In the genomic region with DNA sequence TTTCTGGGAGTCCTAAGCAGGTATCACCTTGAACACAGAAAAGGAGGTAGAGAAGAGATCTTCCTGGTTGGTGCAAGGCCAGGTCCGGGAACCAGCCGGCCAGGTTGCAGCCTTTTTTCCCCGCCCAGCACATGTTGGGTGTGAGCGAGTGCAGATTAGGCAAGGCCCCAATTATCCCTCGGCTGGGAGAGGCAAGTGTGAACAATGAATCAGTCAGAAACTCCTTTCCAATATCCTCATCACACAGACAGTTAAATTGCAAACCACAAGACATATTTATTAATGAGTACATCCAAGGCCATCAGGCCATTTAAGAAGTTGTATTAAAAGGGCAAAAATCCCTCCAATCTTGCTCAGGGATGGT, we compare ENCODE assay signal across 12 cellular contexts.
DNase-seq lines count a peak whose midpoint lies in the region; ATAC-seq lines count a peak whose summit lies in the region.
"Had no signal": no experiment of that assay in that cellular context is flagged by ENCODE, and none has a peak within 500 bp of the region (broad histone marks: within the 10 kb centered on the region; RNA-seq: fewer than 3 reads in every experiment).

No MANE protein-coding gene starts in this region.

- no peak overlapping the region for H3K9ac ChIP-seq in HUES48 (ENCODE audit: low read depth, low read length)
- H3K9ac ChIP-seq: parathyroid adenoma had no signal

- ATAC-seq in effector memory CD8-positive, alpha-beta T cell (replicated peaks): no peak
- ATAC-seq in HG02981 (IDR thresholded peaks at IDR 0.05; ENCODE audit: unreplicated experiment) (no peak), HG03095 (IDR thresholded peaks at IDR 0.05; ENCODE audit: unreplicated experiment) (no peak)

- H3K4me1 Mint-ChIP-seq in effector memory CD8-positive, alpha-beta T cell (ENCODE audit: low read depth in 2 of 2): peaks cover 62 to 64% of the 10 kb centered on the region in 2 donors

- H3K36me3 Mint-ChIP-seq in effector memory CD8-positive, alpha-beta T cell (ENCODE audit: insufficient read depth): peaks cover 13% of the 10 kb centered on the region

- H3K9me3 Mint-ChIP-seq in effector memory CD8-positive, alpha-beta T cell: no peaks in the 10 kb centered on the region

- H3K36me3 ChIP-seq in ACC112 (ENCODE audit: insufficient read depth, low read length) (no peaks in the 10 kb centered on the region), HUES48 (ENCODE audit: control insufficient read depth, insufficient read depth, low read length) (no peaks in the 10 kb centered on the region), muscle layer of duodenum (ENCODE audit: control insufficient read depth in 1 of 2, insufficient read depth in 2 of 2, low read length in 2 of 2) (no peaks in the 10 kb centered on the region)

- no peaks in the 10 kb centered on the region for H3K79me2 ChIP-seq in ACC112 (ENCODE audit: control insufficient read depth, insufficient read depth, low read length, unreplicated experiment)

- no peak for DNase-seq in effector memory CD8-positive, alpha-beta T cell
- no peak for DNase-seq in activated effector memory CD4-positive, alpha-beta T cell treated with Interleukin-2 at 50 U/mL for 16 hours
- DNase-seq in KG1 (lab: John Stamatoyannopoulos, UW): no peak
- DNase-seq: activated effector memory CD4-positive, alpha-beta T cell treated with anti-CD3 and anti-CD28 coated beads, Interleukin-2, amount 50 U/mL, for 16 hours; DMS 273 treated with DMSO at 0.1 percent for 48 hours; NCI-H1092 had no signal

- H3K9me3 ChIP-seq in HUES48 (ENCODE audit: control insufficient read depth, insufficient read depth, low read length) (no peaks in the 10 kb centered on the region), muscle layer of duodenum (ENCODE audit: control insufficient read depth in 1 of 2, low read length in 2 of 2) (no peaks in the 10 kb centered on the region)

- H3K27ac Mint-ChIP-seq in effector memory CD8-positive, alpha-beta T cell: peak overlapping the region; percentile 16 to 29

- H3K27me3 ChIP-seq in ACC112 (ENCODE audit: insufficient read depth, low read length) (no peaks in the 10 kb centered on the region), HUES48 (ENCODE audit: control insufficient read depth, insufficient read depth, low read length) (no peaks in the 10 kb centered on the region), muscle layer of duodenum (ENCODE audit: low read depth, low read length) (no peaks in the 10 kb centered on the region)

- H3K27ac ChIP-seq in ACC112 (ENCODE audit: low read depth, low read length) (peak overlapping the region; percentile 86; the same call in 1 of the 2 replicates), HUES48 (ENCODE audit: low read depth, low read length) (peak overlapping the region; percentile 43), muscle layer of duodenum (ENCODE audit: low read length) (peak overlapping the region; percentile 90)
- H3K27ac ChIP-seq: parathyroid adenoma had no signal

- H3K27me3 Mint-ChIP-seq in effector memory CD8-positive, alpha-beta T cell: no peaks in the 10 kb centered on the region

- H3K4me3 Mint-ChIP-seq in effector memory CD8-positive, alpha-beta T cell: peak overlapping the region; percentile 31

- no peak overlapping the region for H2AFZ ChIP-seq in ACC112 (ENCODE audit: low read length, unreplicated experiment)
- H2AFZ ChIP-seq: parathyroid adenoma had no signal

- H3K4me1 ChIP-seq in ACC112 (ENCODE audit: control insufficient read depth, insufficient read depth, low read length, unreplicated experiment) (peaks cover 18% of the 10 kb centered on the region), HUES48 (ENCODE audit: control insufficient read depth, insufficient read depth, low read length) (peaks cover 65% of the 10 kb centered on the region), muscle layer of duodenum (ENCODE audit: control insufficient read depth in 1 of 2, insufficient read depth in 2 of 2, low read length in 2 of 2) (peaks cover 5 to 14% of the 10 kb centered on the region in 2 donors)

- no peak overlapping the region for H3K4me3 ChIP-seq in ACC112 (ENCODE audit: low read depth, low read length)
- H3K4me3 ChIP-seq in HUES48 (ENCODE audit: low read depth, low read length): no peak overlapping the region
- H3K4me3 ChIP-seq in muscle layer of duodenum (ENCODE audit: low read depth in 1 of 2, low read length in 2 of 2): no peak overlapping the region
